15 cellular contexts compared by ENCODE assay signal in genomic region chr2:58871469-58872142, GRCh38.
DNase-seq lines count a peak whose midpoint lies in the region; ATAC-seq and TF ChIP-seq lines count a peak whose summit lies in the region.
"Had no signal": no experiment of that assay in that cellular context is flagged by ENCODE, and none has a peak within 500 bp of the region (broad histone marks: within the 10 kb centered on the region; RNA-seq: fewer than 3 reads in every experiment).

No MANE protein-coding gene starts in this region.

- TF ChIP-seq CTCF in endodermal cell (conservative IDR thresholded peaks at IDR 0.05) (peak; percentile 81), dorsolateral prefrontal cortex (IDR thresholded peaks at IDR 0.05 in 54 of 56, conservative IDR thresholded peaks at IDR 0.05 in 2 of 56; ENCODE audit: low read depth in 1 of 56, partially characterized antibody in 56 of 56) (peak in 5 of 56 donors; percentile 7 to 16 (median 14))

- DNase-seq in CD1c-positive myeloid dendritic cell (ENCODE audit: extremely low spot score) = peak; percentile 2
- DNase-seq in HT-29 (ENCODE audit: low spot score) = peak; percentile 5
- peak; percentile 53 for DNase-seq in endodermal cell
- no peak for DNase-seq in caudate nucleus (lab: John Stamatoyannopoulos, UW)
- no peak for DNase-seq in NCI-H345 treated with DMSO at 0.1 percent for 48 hours (lab: John Stamatoyannopoulos, UW; ENCODE audit: unreplicated experiment)
- no peak for DNase-seq in dorsolateral prefrontal cortex
- DNase-seq: activated CD4-positive, alpha-beta T cell treated with anti-CD3 and anti-CD28 coated beads, Interleukin-2, amount 10 ng/mL, durations not matched to agents 24 days and 14 days; activated naive CD4-positive, alpha-beta T cell treated with anti-CD3 and anti-CD28 coated beads, Interleukin-2, amount 10 ng/mL, durations not matched to agents 7 days and 5 days; COR-L47; naive thymus-derived CD4-positive, alpha-beta T cell; NCI-H1048 had no signal

- H3K36me3 Mint-ChIP-seq in endodermal cell (ENCODE audit: low read depth) = no peaks in the 10 kb centered on the region
- H3K36me3 Mint-ChIP-seq: activated naive CD4-positive, alpha-beta T cell treated with anti-CD3 and anti-CD28 coated beads, Interleukin-2, amount 10 ng/mL, durations not matched to agents 7 days and 5 days; naive thymus-derived CD4-positive, alpha-beta T cell; stimulated activated effector memory CD8-positive, alpha-beta T cell treated with anti-CD3 and anti-CD28 coated beads, Interleukin-12 subunit alpha, Interleukin-12 subunit beta, amount 100 ng/mL, for 72 hours had no signal

- no peaks in the 10 kb centered on the region for H3K9me3 Mint-ChIP-seq in endodermal cell
- H3K9me3 Mint-ChIP-seq: activated CD4-positive, alpha-beta T cell treated with anti-CD3 and anti-CD28 coated beads, Interleukin-2, amount 10 ng/mL, durations not matched to agents 24 days and 14 days; activated naive CD4-positive, alpha-beta T cell treated with anti-CD3 and anti-CD28 coated beads, Interleukin-2, amount 10 ng/mL, durations not matched to agents 7 days and 5 days had no signal

- 93 to 100% methylated on average over 2 to 4 of the region's 4 CpGs for WGBS in endodermal cell (ENCODE audit: insufficient coverage in 1 of 2, insufficient read length in 1 of 2), 2 experiments

- H3K27me3 ChIP-seq in endodermal cell (ENCODE audit: control insufficient read depth, insufficient read depth, low read length, poor library complexity, severe bottlenecking) (no peaks in the 10 kb centered on the region), dorsolateral prefrontal cortex (peaks cover 0 to 4% (median 0%) of the 10 kb centered on the region in 45 donors)

- no peaks in the 10 kb centered on the region for H3K36me3 ChIP-seq in endodermal cell (ENCODE audit: control insufficient read depth, insufficient read depth, low read length)

- H3K4me3 Mint-ChIP-seq in endodermal cell = no peak overlapping the region
- H3K4me3 Mint-ChIP-seq: activated CD4-positive, alpha-beta T cell treated with anti-CD3 and anti-CD28 coated beads, Interleukin-2, amount 10 ng/mL, durations not matched to agents 24 days and 14 days; activated naive CD4-positive, alpha-beta T cell treated with anti-CD3 and anti-CD28 coated beads, Interleukin-2, amount 10 ng/mL, durations not matched to agents 7 days and 5 days; naive thymus-derived CD4-positive, alpha-beta T cell; stimulated activated effector memory CD8-positive, alpha-beta T cell treated with anti-CD3 and anti-CD28 coated beads, Interleukin-12 subunit alpha, Interleukin-12 subunit beta, amount 100 ng/mL, for 72 hours had no signal

- peaks cover 8% of the 10 kb centered on the region for H3K4me1 Mint-ChIP-seq in endodermal cell
- H3K4me1 Mint-ChIP-seq: activated CD4-positive, alpha-beta T cell treated with anti-CD3 and anti-CD28 coated beads, Interleukin-2, amount 10 ng/mL, durations not matched to agents 24 days and 14 days; activated naive CD4-positive, alpha-beta T cell treated with anti-CD3 and anti-CD28 coated beads, Interleukin-2, amount 10 ng/mL, durations not matched to agents 7 days and 5 days; stimulated activated effector memory CD8-positive, alpha-beta T cell treated with anti-CD3 and anti-CD28 coated beads, Interleukin-12 subunit alpha, Interleukin-12 subunit beta, amount 100 ng/mL, for 72 hours had no signal

- H3K27me3 Mint-ChIP-seq in endodermal cell (ENCODE audit: insufficient read depth) = no peaks in the 10 kb centered on the region
- H3K27me3 Mint-ChIP-seq: activated CD4-positive, alpha-beta T cell treated with anti-CD3 and anti-CD28 coated beads, Interleukin-2, amount 10 ng/mL, durations not matched to agents 24 days and 14 days; activated naive CD4-positive, alpha-beta T cell treated with anti-CD3 and anti-CD28 coated beads, Interleukin-2, amount 10 ng/mL, durations not matched to agents 7 days and 5 days; naive thymus-derived CD4-positive, alpha-beta T cell had no signal

- peaks cover 5% of the 10 kb centered on the region for H3K4me1 ChIP-seq in endodermal cell (ENCODE audit: control insufficient read depth, insufficient read depth, low read length)

- no peak overlapping the region for H3K9ac ChIP-seq in endodermal cell (ENCODE audit: extremely low read depth, low read length, poor library complexity, severe bottlenecking)

- H3K4me3 ChIP-seq in endodermal cell (ENCODE audit: low read length) (no peak overlapping the region), dorsolateral prefrontal cortex (no peak overlapping the region)

- H3K9me3 ChIP-seq in endodermal cell (ENCODE audit: control insufficient read depth, low read length) = no peaks in the 10 kb centered on the region

- intact Hi-C loops in dorsolateral prefrontal cortex (cut with DNase I) = no loop called here

- no peak overlapping the region for H3K27ac ChIP-seq in endodermal cell (ENCODE audit: low read depth, low read length)
- no peak overlapping the region for H3K27ac ChIP-seq in caudate nucleus (ENCODE audit: low read depth, low read length)
- no peak overlapping the region for H3K27ac ChIP-seq in dorsolateral prefrontal cortex

- ATAC-seq in GM18519 (IDR thresholded peaks at IDR 0.05; ENCODE audit: low FRiP score, unreplicated experiment) (peak; percentile 42), HG03045 (IDR thresholded peaks at IDR 0.05; ENCODE audit: unreplicated experiment) (no peak)
- ATAC-seq: naive thymus-derived CD4-positive, alpha-beta T cell; Right ventricle myocardium inferior; stimulated activated effector memory CD8-positive, alpha-beta T cell treated with anti-CD3 and anti-CD28 coated beads, Interleukin-12 subunit alpha, Interleukin-12 subunit beta, amount 100 ng/mL, for 72 hours had no signal

- H3K27ac Mint-ChIP-seq in endodermal cell = no peak overlapping the region
- H3K27ac Mint-ChIP-seq: activated CD4-positive, alpha-beta T cell treated with anti-CD3 and anti-CD28 coated beads, Interleukin-2, amount 10 ng/mL, durations not matched to agents 24 days and 14 days; activated naive CD4-positive, alpha-beta T cell treated with anti-CD3 and anti-CD28 coated beads, Interleukin-2, amount 10 ng/mL, durations not matched to agents 7 days and 5 days; naive thymus-derived CD4-positive, alpha-beta T cell; stimulated activated effector memory CD8-positive, alpha-beta T cell treated with anti-CD3 and anti-CD28 coated beads, Interleukin-12 subunit alpha, Interleukin-12 subunit beta, amount 100 ng/mL, for 72 hours had no signal

Comparison
In these comparisons a context has a peak if more than half of its experiments do, and no peak if none do; other contexts are left out.
1. DNase-seq: peak in CD1c-positive myeloid dendritic cell (single experiment), HT-29 (single experiment) and endodermal cell (single experiment); none in caudate nucleus (0 of 61), NCI-H345 treated with DMSO at 0.1 percent for 48 hours (single experiment) and dorsolateral prefrontal cortex (0 of 10).